9 cellular contexts compared by ENCODE assay signal in the genomic region with DNA sequence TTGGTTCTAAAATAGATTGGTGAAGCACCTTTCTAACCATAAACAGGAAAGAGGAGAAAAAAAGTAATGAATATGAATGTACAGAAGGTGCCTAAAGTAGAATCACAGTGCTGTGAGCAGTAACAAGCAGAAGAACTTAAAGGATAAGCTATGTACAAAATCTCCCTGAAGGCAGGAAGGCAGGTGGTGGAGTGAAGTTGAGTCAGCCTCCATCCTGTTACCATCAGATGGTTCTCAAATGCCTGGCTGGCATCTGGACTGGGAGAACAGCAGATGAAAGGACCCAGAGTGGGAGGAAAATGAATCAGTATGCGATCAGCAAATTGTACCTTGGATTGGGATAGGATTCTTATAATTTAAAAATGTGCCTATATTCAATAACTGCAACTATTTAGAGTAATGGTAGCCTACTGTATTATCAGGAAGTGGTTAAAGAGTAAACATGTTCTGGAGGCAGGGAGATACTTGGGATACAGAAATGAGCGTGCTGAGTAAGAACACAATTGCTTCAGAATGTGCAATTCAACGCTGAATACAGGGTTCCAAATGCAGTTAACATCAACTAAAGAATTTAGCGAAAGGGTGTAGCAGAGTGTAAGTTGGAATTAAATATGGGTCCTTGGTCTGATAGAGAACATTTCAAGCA. TPM values are rescaled to one million over a fixed set of nuclear protein-coding genes. Genes with fewer than 3 reads are reported as not detected.
A peak's percentile ranks its signal among the peaks of the same experiment; 100 is the strongest.
DNase-seq lines count a peak whose midpoint lies in the region; ATAC-seq and TF ChIP-seq lines count a peak whose summit lies in the region.
"Had no signal": no experiment of that assay in that cellular context is flagged by ENCODE, and none has a peak within 500 bp of the region (broad histone marks: within the 10 kb centered on the region; RNA-seq: fewer than 3 reads in every experiment).

No MANE protein-coding gene starts in this region.

- H3K9ac ChIP-seq in duodenal mucosa (ENCODE audit: low read depth in 1 of 2, low read length in 2 of 2), result no peak overlapping the region

- H3K9me3 Mint-ChIP-seq in osteocyte (ENCODE audit: unreplicated experiment), result no peaks in the 10 kb centered on the region

- peaks cover 11 to 20% of the 10 kb centered on the region in 2 donors for H3K4me1 ChIP-seq in duodenal mucosa (ENCODE audit: control insufficient read depth in 1 of 2, insufficient read depth in 2 of 2, low read length in 2 of 2)

- in situ Hi-C loops in GM13977 (cut with MboI; ENCODE audit: low pct_unique_long_range_greater_than_20kb, low sequenced_read_pairs, unreplicated experiment), result no loop called here

- no peak for ATAC-seq in HG03565 (IDR thresholded peaks at IDR 0.05; ENCODE audit: unreplicated experiment)
- no peak for ATAC-seq in HG03175 (IDR thresholded peaks at IDR 0.05; ENCODE audit: unreplicated experiment)

- H3K9me3 ChIP-seq in duodenal mucosa (ENCODE audit: control insufficient read depth in 1 of 2, low read length in 2 of 2), result no peaks in the 10 kb centered on the region

- H3K4me3 ChIP-seq in duodenal mucosa (ENCODE audit: low read depth in 1 of 2, low read length in 2 of 2), result peak overlapping the region; percentile 86 to 93

- H3K27ac Mint-ChIP-seq in osteocyte (ENCODE audit: unreplicated experiment), result peak overlapping the region; percentile 91

- no peaks in the 10 kb centered on the region for H3K36me3 ChIP-seq in duodenal mucosa (ENCODE audit: control insufficient read depth in 1 of 2, insufficient read depth in 2 of 2, low read length in 2 of 2)

- H3K27me3 ChIP-seq in duodenal mucosa (ENCODE audit: control insufficient read depth in 1 of 2, insufficient read depth in 2 of 2, low read length in 2 of 2), result no peaks in the 10 kb centered on the region

- TF ChIP-seq CTCF in osteocyte (IDR thresholded peaks at IDR 0.05) (no peak), GM13977 (IDR thresholded peaks at IDR 0.05; ENCODE audit: extremely low read depth, insufficient read depth, missing control alignments) (no peak)

- H3K4me3 Mint-ChIP-seq in osteocyte (ENCODE audit: unreplicated experiment), result peak overlapping the region; percentile 92

- no peaks in the 10 kb centered on the region for H3K36me3 Mint-ChIP-seq in osteocyte (ENCODE audit: unreplicated experiment)

- H3K27me3 Mint-ChIP-seq in osteocyte (ENCODE audit: unreplicated experiment), result no peaks in the 10 kb centered on the region

- H3K4me1 Mint-ChIP-seq in osteocyte (ENCODE audit: unreplicated experiment), result peaks cover 25% of the 10 kb centered on the region

- peak; percentile 13 for DNase-seq in DMS 273 treated with DMSO at 0.1 percent for 48 hours (lab: John Stamatoyannopoulos, UW)
- peak; percentile 41 for DNase-seq in NCI-H226
- no peak for DNase-seq in osteocyte (ENCODE audit: extremely low spot score, unreplicated experiment)
- no peak for DNase-seq in GM13977 (ENCODE audit: low spot score)
- no peak for DNase-seq in middle frontal gyrus (ENCODE audit: extremely low spot score, low spot score)
- DNase-seq: NCI-H748 treated with DMSO at 0.1 percent for 48 hours had no signal

- no peak overlapping the region for H3K27ac ChIP-seq in duodenal mucosa (ENCODE audit: low read depth, low read length)

RNA-seq across cellular contexts. Expression of a gene that starts 21.1 kb away (rescaled TPM):
- 27.7 and 38.2 TPM in 2 replicates for total RNA-seq in osteocyte

Comparison
In these comparisons a context has a peak if more than half of its experiments do, and no peak if none do; other contexts are left out.
1. DNase-seq: peak in DMS 273 treated with DMSO at 0.1 percent for 48 hours (single experiment) and NCI-H226 (single experiment); none in osteocyte (single experiment), GM13977 (single experiment) and middle frontal gyrus (single experiment).